Comparison of ENCODE assay signal across 23 cellular contexts in genomic region chr16:10834130-10834529, GRCh38. TPM values are rescaled to one million over a fixed set of nuclear protein-coding genes. Genes with fewer than 3 reads are reported as not detected.
A peak's percentile ranks its signal among the peaks of the same experiment; 100 is the strongest.
DNase-seq lines count a peak whose midpoint lies in the region; ATAC-seq, FAIRE-seq and TF ChIP-seq lines count a peak whose summit lies in the region.
"Had no signal": no experiment of that assay in that cellular context is flagged by ENCODE, and none has a peak within 500 bp of the region (broad histone marks: within the 10 kb centered on the region; RNA-seq: fewer than 3 reads in every experiment).

No MANE protein-coding gene starts in this region.

- ATAC-seq in stimulated activated naive CD8-positive, alpha-beta T cell treated with anti-CD3 and anti-CD28 coated beads, Interleukin-15, Interleukin-2, amounts not matched to agents 100 U/mL and 50 U/mL, for 24 hours: no peak
- no peak; the same call in 2 of the 3 replicates for ATAC-seq in HepG2
- no peak for ATAC-seq in HG02884 (IDR thresholded peaks at IDR 0.05; ENCODE audit: unreplicated experiment)
- no peak for ATAC-seq in HG03378 (IDR thresholded peaks at IDR 0.05; ENCODE audit: unreplicated experiment)

- no peaks in the 10 kb centered on the region for H3K36me3 ChIP-seq in HepG2 (replicated peaks in 1 of 2; ENCODE audit: control insufficient read depth in 1 of 2, insufficient read depth in 2 of 2, low read length in 2 of 2)
- H3K36me3 ChIP-seq in spleen: no peaks in the 10 kb centered on the region
- H3K36me3 ChIP-seq: BE2C, SJSA1 had no signal

- H3K9ac ChIP-seq in HepG2 (ENCODE audit: insufficient read depth, low read depth, low read length): no peak overlapping the region
- H3K9ac ChIP-seq: KMS-11 had no signal

- TF ChIP-seq EP300 in HepG2 (IDR thresholded peaks at IDR 0.05; ENCODE audit: low read depth in 2 of 2, low read length in 2 of 2): no peak
- TF ChIP-seq EP300 in HepG2 (CRISPR knock-in tag; IDR thresholded peaks at IDR 0.05; ENCODE audit: borderline replicate concordance): no peak

- intact Hi-C loops in HepG2 (cut with micrococcal nuclease; ENCODE audit: unreplicated experiment): no loop called here
- intact Hi-C loops in spleen (cut with DNase I; ENCODE audit: low total_unique reads): no loop called here

- no peaks in the 10 kb centered on the region for H3K36me3 Mint-ChIP-seq in stimulated activated naive CD8-positive, alpha-beta T cell treated with anti-CD3 and anti-CD28 coated beads, Interleukin-15, Interleukin-2, amounts not matched to agents 100 ng/mL and 50 ng/mL, for 24 hours (ENCODE audit: low read depth)

- no peaks in the 10 kb centered on the region for H3K4me1 ChIP-seq in HepG2 (ENCODE audit: insufficient read depth, low read length)
- peaks cover 0 to 30% (median 6%) of the 10 kb centered on the region in 6 donors for H3K4me1 ChIP-seq in spleen
- H3K4me1 ChIP-seq: BE2C, SJSA1 had no signal

- H4K20me1 ChIP-seq in HepG2 (ENCODE audit: insufficient read depth, low read length): no peaks in the 10 kb centered on the region

- in situ Hi-C loops in HepG2 (cut with HindIII; ENCODE audit: extremely low pct_ligation_motif_present, low pct_unique_long_range_greater_than_20kb): no loop called here

- POLR2A ChIA-PET in HepG2 (lab: Yijun Ruan, JAX): no interaction called here

- BruUV-seq in HepG2 (replicated peaks; lab: Mats Ljungman, UMichigan): no TSS peak

- H3K4me1 Mint-ChIP-seq in stimulated activated naive CD8-positive, alpha-beta T cell treated with anti-CD3 and anti-CD28 coated beads, Interleukin-15, Interleukin-2, amounts not matched to agents 100 ng/mL and 50 ng/mL, for 24 hours (ENCODE audit: low read depth): peaks cover 17% of the 10 kb centered on the region

- WGBS in HepG2 (ENCODE audit: low lambda C conversion rate): 9% methylated on average over 10 of the region's 10 CpGs
- WGBS in spleen, 5 donors: 84 to 91% (median 87%) methylated on average over 10 of the region's 10 CpGs

- FAIRE-seq in HepG2 (lab: Jason Lieb, UNC): no peak
- FAIRE-seq: A204.1, D721Med, H54, RCC 7860 had no signal

- no peak for TF ChIP-seq CTCF in HepG2 (CRISPR knock-in tag; IDR thresholded peaks at IDR 0.05)
- TF ChIP-seq CTCF in spleen (IDR thresholded peaks at IDR 0.05 in 8 of 11, conservative IDR thresholded peaks at IDR 0.05 in 3 of 11): no peak

- no peak overlapping the region for H3K27ac ChIP-seq in HepG2 (ENCODE audit: extremely low read length, insufficient read depth, low read length)
- no peak overlapping the region for H3K27ac ChIP-seq in spleen
- H3K27ac ChIP-seq: KMS-11, SJSA1 had no signal

- H3K27me3 ChIP-seq in HepG2 (ENCODE audit: control insufficient read depth in 1 of 2, insufficient read depth in 2 of 2, low read length in 2 of 2): peaks cover 1 to 11% of the 10 kb centered on the region in 2 experiments; a peak in 3 of 5 replicates
- no peaks in the 10 kb centered on the region for H3K27me3 ChIP-seq in spleen (replicated peaks in 1 of 7)
- H3K27me3 ChIP-seq: BE2C had no signal

- no peak overlapping the region for H2AFZ ChIP-seq in HepG2 (ENCODE audit: low read length)

- H3K9me3 Mint-ChIP-seq in stimulated activated naive CD8-positive, alpha-beta T cell treated with anti-CD3 and anti-CD28 coated beads, Interleukin-15, Interleukin-2, amounts not matched to agents 100 ng/mL and 50 ng/mL, for 24 hours: no peaks in the 10 kb centered on the region

- H3K4me3 ChIP-seq in HepG2 (replicated peaks in 1 of 3; ENCODE audit: insufficient read depth in 1 of 3, low read depth in 2 of 3, low read length in 3 of 3) (no peak overlapping the region), spleen (no peak overlapping the region)
- H3K4me3 ChIP-seq: SJSA1 had no signal

- H3K9me3 ChIP-seq in HepG2 (ENCODE audit: low read length) (no peaks in the 10 kb centered on the region), spleen (peaks cover 0 to 4% (median 0%) of the 10 kb centered on the region in 8 donors)
- H3K9me3 ChIP-seq: BE2C, SJSA1 had no signal

- peak overlapping the region; percentile 42 for H3K27ac Mint-ChIP-seq in stimulated activated naive CD8-positive, alpha-beta T cell treated with anti-CD3 and anti-CD28 coated beads, Interleukin-15, Interleukin-2, amounts not matched to agents 100 ng/mL and 50 ng/mL, for 24 hours

- no peak for TF ChIP-seq POLR2A in HepG2 (IDR thresholded peaks at IDR 0.05; ENCODE audit: insufficient read depth in 1 of 2, low read depth in 2 of 2, low read length in 2 of 2)
- no peak for TF ChIP-seq POLR2A in spleen (IDR thresholded peaks at IDR 0.05)

- no peak for TF ChIP-seq RAD21 in HepG2 (CRISPR knock-in tag; IDR thresholded peaks at IDR 0.05)

- H3K79me2 ChIP-seq in HepG2 (ENCODE audit: insufficient read depth, low read length): no peaks in the 10 kb centered on the region

- H3K4me3 Mint-ChIP-seq in stimulated activated naive CD8-positive, alpha-beta T cell treated with anti-CD3 and anti-CD28 coated beads, Interleukin-15, Interleukin-2, amounts not matched to agents 100 ng/mL and 50 ng/mL, for 24 hours: no peak overlapping the region

- CTCF ChIA-PET in HepG2 (lab: Yijun Ruan, JAX; ENCODE audit: low intra/inter-chr PET ratio, low total read pairs): no interaction called here

- DNase-seq in stimulated activated naive CD8-positive, alpha-beta T cell treated with anti-CD3 and anti-CD28 coated beads, Interleukin-15, Interleukin-2, amounts not matched to agents 100 U/mL and 50 U/mL, for 24 hours: no peak
- DNase-seq in HepG2 (ENCODE audit: low spot score) (no peak), spleen (peak; percentile 61), NCI-H69 (lab: John Stamatoyannopoulos, UW) (no peak), UCSD-AML1 (lab: John Stamatoyannopoulos, UW; ENCODE audit: unreplicated experiment) (no peak)
- DNase-seq: BE2C; DMS53; GDM1; NCI-H1092 treated with DMSO at 0.1 percent for 48 hours; NCI-H1436 treated with DMSO at 0.1 percent for 48 hours; NCI-H1930; NCI-H510A treated with DMSO at 0.1 percent for 48 hours; NCI-H774; NK-92 treated with Interleukin-12 subunit alpha and Interleukin-12 subunit beta, amount 100 ng/mL, for 24 hours had no signal

- no peak overlapping the region for H3K4me2 ChIP-seq in HepG2 (ENCODE audit: low read depth, low read length)

- H3K27me3 Mint-ChIP-seq in stimulated activated naive CD8-positive, alpha-beta T cell treated with anti-CD3 and anti-CD28 coated beads, Interleukin-15, Interleukin-2, amounts not matched to agents 100 ng/mL and 50 ng/mL, for 24 hours: peaks cover 9% of the 10 kb centered on the region

RNA-seq across cellular contexts. Expression of gene TVP23A, which starts 15.5 kb away (rescaled TPM):
- not detected in 2 replicates for total RNA-seq in HepG2 (2016; rRNA removed; fragmentation: Illumina TruSeq; extraction: Trizol)
- total RNA-seq in HepG2 (2016; cell fraction: cytosol; rRNA removed; fragmentation: Illumina TruSeq; extraction: Trizol; ENCODE audit: low read depth): not detected in 2 replicates
- 0.17 TPM in 1 of 2 replicates, not detected in the other for total RNA-seq in HepG2 (2016; cell fraction: insoluble cytoplasmic fraction; rRNA removed; fragmentation: Illumina TruSeq; extraction: Trizol)
- not detected in 2 replicates for total RNA-seq in HepG2 (2016; cell fraction: membrane; rRNA removed; fragmentation: Illumina TruSeq; extraction: Trizol)
- total RNA-seq in HepG2 (2016; cell fraction: nucleus; rRNA removed; fragmentation: Illumina TruSeq; extraction: Trizol): not detected in 2 replicates
- 0.01 TPM in 1 of 2 replicates, not detected in the other for polyA plus RNA-seq in HepG2 (2011; rRNA removed)
- not detected in 2 replicates for polyA plus RNA-seq in HepG2 (2011; cell fraction: cytosol; rRNA removed)
- polyA plus RNA-seq in HepG2 (2011; cell fraction: nucleus; rRNA removed): not detected in 2 replicates
- 0.64 TPM in 2 replicates for polyA plus RNA-seq in HepG2 (2012)
- not detected in 2 replicates for polyA plus RNA-seq in HepG2 (2016; cell fraction: cytosol; fragmentation: Illumina TruSeq; extraction: Trizol; ENCODE audit: low read depth)
- not detected in 2 replicates for polyA plus RNA-seq in HepG2 (2016; cell fraction: insoluble cytoplasmic fraction; fragmentation: Illumina TruSeq; extraction: Trizol; ENCODE audit: low read depth)
- polyA plus RNA-seq in HepG2 (2016; cell fraction: membrane; fragmentation: Illumina TruSeq; extraction: Trizol; ENCODE audit: low read depth): not detected in 2 replicates
- not detected in 2 replicates for polyA plus RNA-seq in HepG2 (2016; cell fraction: nucleus; fragmentation: Illumina TruSeq; extraction: Trizol; ENCODE audit: insufficient read depth, low read depth)
- not detected in 2 replicates for polyA minus RNA-seq in HepG2 (2011; rRNA and poly(A)+ RNA removed; ENCODE audit: low replicate concordance)
- not detected in 2 replicates for polyA minus RNA-seq in HepG2 (2011; cell fraction: cytosol; rRNA and poly(A)+ RNA removed)
- polyA minus RNA-seq in HepG2 (2011; cell fraction: nucleus; rRNA and poly(A)+ RNA removed): not detected in 2 replicates
- total RNA-seq in spleen: 1 to 10 TPM in 3 of 7 donors, under 1 TPM in 3, not detected in 1; 0.42 to 2.2 (median 1.2) TPM
- 1 to 10 TPM in 1 of 3 donors, under 1 TPM in 2; 0.29 to 1.1 (median 0.72) TPM for polyA plus RNA-seq in spleen
- total RNA-seq: SJSA1 had no signal

RNA-seq across cellular contexts. Expression of gene CIITA, which starts 42.9 kb away (rescaled TPM):
- total RNA-seq in HepG2 (2016; rRNA removed; fragmentation: Illumina TruSeq; extraction: Trizol): 0.09 and 0.11 TPM in 2 replicates
- total RNA-seq in HepG2 (2016; cell fraction: cytosol; rRNA removed; fragmentation: Illumina TruSeq; extraction: Trizol; ENCODE audit: low read depth): 0.09 TPM in 1 of 2 replicates, not detected in the other
- 0.10 and 0.13 TPM in 2 replicates for total RNA-seq in HepG2 (2016; cell fraction: insoluble cytoplasmic fraction; rRNA removed; fragmentation: Illumina TruSeq; extraction: Trizol)
- 0.09 and 0.21 TPM in 2 replicates for total RNA-seq in HepG2 (2016; cell fraction: membrane; rRNA removed; fragmentation: Illumina TruSeq; extraction: Trizol)
- total RNA-seq in HepG2 (2016; cell fraction: nucleus; rRNA removed; fragmentation: Illumina TruSeq; extraction: Trizol): 0.19 TPM in 1 of 2 replicates, not detected in the other
- 0.05 and 0.08 TPM in 2 replicates for polyA plus RNA-seq in HepG2 (2011; rRNA removed)
- 0.10 and 0.11 TPM in 2 replicates for polyA plus RNA-seq in HepG2 (2011; cell fraction: cytosol; rRNA removed)
- polyA plus RNA-seq in HepG2 (2011; cell fraction: nucleus; rRNA removed): 0.28 and 0.47 TPM in 2 replicates
- 0.36 and 0.56 TPM in 2 replicates for polyA plus RNA-seq in HepG2 (2012)
- 0.11 and 0.14 TPM in 2 replicates for polyA plus RNA-seq in HepG2 (2016; cell fraction: cytosol; fragmentation: Illumina TruSeq; extraction: Trizol; ENCODE audit: low read depth)
- polyA plus RNA-seq in HepG2 (2016; cell fraction: insoluble cytoplasmic fraction; fragmentation: Illumina TruSeq; extraction: Trizol; ENCODE audit: low read depth): 0.13 TPM in 1 of 2 replicates, not detected in the other
- 0.24 TPM in 1 of 2 replicates, not detected in the other for polyA plus RNA-seq in HepG2 (2016; cell fraction: membrane; fragmentation: Illumina TruSeq; extraction: Trizol; ENCODE audit: low read depth)
- 0.15 TPM in 1 of 2 replicates, not detected in the other for polyA plus RNA-seq in HepG2 (2016; cell fraction: nucleus; fragmentation: Illumina TruSeq; extraction: Trizol; ENCODE audit: insufficient read depth, low read depth)
- polyA minus RNA-seq in HepG2 (2011; rRNA and poly(A)+ RNA removed; ENCODE audit: low replicate concordance): 0.06 and 1.5 TPM in 2 replicates
- 0.26 TPM in 1 of 2 replicates, not detected in the other for polyA minus RNA-seq in HepG2 (2011; cell fraction: cytosol; rRNA and poly(A)+ RNA removed)
- 0.12 and 0.26 TPM in 2 replicates for polyA minus RNA-seq in HepG2 (2011; cell fraction: nucleus; rRNA and poly(A)+ RNA removed)
- total RNA-seq in spleen: 100 to 1,000 TPM in 6 of 7 donors, 10 to 100 TPM in 1; 88.0 to 179 (median 143) TPM
- 10 to 100 TPM; 67.0 to 93.6 (median 81.8) TPM for polyA plus RNA-seq in spleen

Comparison
In these comparisons a context has a peak if more than half of its experiments do, and no peak if none do; other contexts are left out.
1. RNA of gene CIITA, which starts 42.9 kb away (total RNA-seq): 88.0 to 179 TPM in spleen; 0.09 to 0.21 TPM in HepG2; every median in the first group is over 10 times any median in the second.